ENCODE assay signal across 27 cellular contexts in genomic region chr22:24233816-24234215, GRCh38. TPM values are rescaled to one million over a fixed set of nuclear protein-coding genes. Genes with fewer than 3 reads are reported as not detected.
"Had no signal": no experiment of that assay in that cellular context is flagged by ENCODE, and none has a peak within 500 bp of the region (broad histone marks: within the 10 kb centered on the region; RNA-seq: fewer than 3 reads in every experiment).

No MANE protein-coding gene starts in this region.

- H3K4me3 Mint-ChIP-seq: naive thymus-derived CD8-positive, alpha-beta T cell; nephron; neural crest cell; stimulated activated memory B cell treated with anti-CD40 and anti-IgM and Interleukin-4, amounts not matched to agents 10 μg/mL and 1 μg/mL and 100 μg/mL, for 72 hours; stimulated activated naive CD8-positive, alpha-beta T cell treated with anti-CD3 and anti-CD28 coated beads, Interleukin-15, amount 100 ng/mL, for 72 hours; type B pancreatic cell had no signal

- H3K4me3 ChIP-seq: left lung, lower lobe of right lung, ovary, right atrium auricular region, right lobe of liver, smooth muscle cell, tibial nerve, uterus had no signal

- H3K9me3 Mint-ChIP-seq: naive thymus-derived CD8-positive, alpha-beta T cell; nephron; stimulated activated memory B cell treated with anti-CD40 and anti-IgM and Interleukin-4, amounts not matched to agents 10 μg/mL and 1 μg/mL and 100 μg/mL, for 72 hours; stimulated activated naive CD8-positive, alpha-beta T cell treated with anti-CD3 and anti-CD28 coated beads, Interleukin-15, amount 100 ng/mL, for 72 hours; type B pancreatic cell had no signal

- H3K4me1 ChIP-seq: lower lobe of right lung, right lobe of liver, tibial nerve, uterus had no signal

- H3K4me2 ChIP-seq: smooth muscle cell had no signal

- FAIRE-seq: keratinocyte had no signal

- H3K27me3 Mint-ChIP-seq: progenitor cell of endocrine pancreas; stimulated activated naive CD8-positive, alpha-beta T cell treated with anti-CD3 and anti-CD28 coated beads, Interleukin-15, amount 100 ng/mL, for 72 hours; type B pancreatic cell had no signal

- H3K9me3 ChIP-seq: left lung, lower lobe of right lung, neutrophil, ovary, right atrium auricular region, right lobe of liver, tibial nerve, uterus had no signal

- H3K36me3 ChIP-seq: left lung, lower lobe of right lung, neutrophil, ovary, right lobe of liver, uterus had no signal

- H3K27ac Mint-ChIP-seq: nephron; progenitor cell of endocrine pancreas; stimulated activated memory B cell treated with anti-CD40 and anti-IgM and Interleukin-4, amounts not matched to agents 10 μg/mL and 1 μg/mL and 100 μg/mL, for 72 hours; stimulated activated naive CD8-positive, alpha-beta T cell treated with anti-CD3 and anti-CD28 coated beads, Interleukin-15, amount 100 ng/mL, for 72 hours; type B pancreatic cell had no signal

- H3K27ac ChIP-seq: left lung, lower lobe of right lung, neutrophil, ovary, right atrium auricular region, right lobe of liver, tibial nerve, uterus had no signal

- H3K36me3 Mint-ChIP-seq: naive thymus-derived CD8-positive, alpha-beta T cell; stimulated activated memory B cell treated with anti-CD40 and anti-IgM and Interleukin-4, amounts not matched to agents 10 μg/mL and 1 μg/mL and 100 μg/mL, for 72 hours; type B pancreatic cell had no signal

- DNase-seq: left colon; lower lobe of right lung; mammary epithelial cell; mesenchymal stem cell; naive thymus-derived CD8-positive, alpha-beta T cell; occipital lobe; ovary; right lobe of liver; stimulated activated CD4-positive, alpha-beta T cell treated with anti-CD3 and anti-CD28 coated beads, Interleukin-1b, Interleukin-23, amount 100 ng/mL, for 48 hours; stimulated activated CD4-positive, alpha-beta T cell treated with anti-CD3 and anti-CD28 coated beads, Interleukin-2, amount 100 ng/mL, for 48 hours; stimulated activated CD4-positive, alpha-beta T cell treated with anti-CD3 and anti-CD28 coated beads, Interleukin-4, amount 100 ng/mL, for 4 hours; stimulated activated CD8-positive, alpha-beta memory T cell treated with anti-CD3 and anti-CD28 coated beads, Interleukin-4, amount 100 ng/mL, for 48 hours; stimulated activated naive CD4-positive, alpha-beta T cell treated with Interleukin-2 at 50 U/mL for 16 hours; stimulated activated naive CD8-positive, alpha-beta T cell treated with anti-CD3 and anti-CD28 coated beads, Interleukin-15, amount 100 ng/mL, for 72 hours; substantia nigra; uterus had no signal

- H3K27me3 ChIP-seq: left lung, neutrophil, ovary, right atrium auricular region, right lobe of liver, tibial nerve, uterus had no signal

- H3K4me1 Mint-ChIP-seq: nephron, neural crest cell had no signal

RNA-seq across cellular contexts. Expression of gene GGT5, which starts 11.1 kb away (rescaled TPM):
- total RNA-seq: progenitor cell of endocrine pancreas had no signal
- polyA plus RNA-seq: keratinocyte; naive thymus-derived CD8-positive, alpha-beta T cell had no signal

RNA-seq across cellular contexts. Expression of gene SUSD2, which starts 52.5 kb away (rescaled TPM):
- total RNA-seq: occipital lobe had no signal
